1 cellular context compared by ENCODE assay signal in the genomic region with DNA sequence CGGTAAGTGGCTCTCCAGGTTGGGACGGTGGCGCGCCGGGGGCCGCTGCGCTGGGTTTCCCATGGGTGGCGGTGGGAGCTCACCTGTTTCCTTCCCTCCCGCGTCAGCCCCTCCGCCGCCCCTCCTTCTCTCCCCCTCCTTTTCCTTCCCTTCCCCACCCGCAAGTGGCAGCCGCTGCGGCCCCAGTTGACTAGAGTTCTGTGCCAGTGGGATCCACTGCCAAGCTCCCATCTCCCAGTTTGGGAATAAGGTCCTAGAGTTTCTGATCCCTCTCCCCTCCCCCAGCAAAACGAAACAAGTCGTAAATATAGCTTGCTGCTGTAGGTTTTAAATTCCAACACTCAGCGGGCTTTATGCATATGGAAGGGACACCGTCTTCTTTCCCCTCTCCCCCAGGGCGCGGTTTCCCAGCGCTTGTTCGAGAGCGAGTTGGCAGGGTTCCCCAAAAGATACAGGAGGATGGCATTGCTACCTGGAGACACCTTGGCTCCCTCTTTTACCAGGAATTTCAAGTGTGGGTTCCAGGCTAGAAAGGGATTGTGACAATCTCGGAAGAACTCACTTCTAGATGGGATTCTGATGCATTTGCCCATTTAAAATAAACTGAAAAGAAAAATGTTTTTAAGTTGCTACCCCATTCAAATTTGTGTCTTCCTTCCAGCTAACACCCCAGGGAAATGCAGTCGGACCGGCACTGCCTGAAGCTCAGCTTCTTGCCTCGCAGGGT.
TF ChIP-seq lines count a peak whose summit lies in the region.

No MANE protein-coding gene starts in this region.

TF ChIP-seq in H1, 55 proteins besides CTCF, POLR2A, EP300 and RAD21:
- TF ChIP-seq SP1 (IDR thresholded peaks at IDR 0.05; ENCODE audit: low read depth, low read length) (no peak), TAF1 (IDR thresholded peaks at IDR 0.05; ENCODE audit: low read depth, low read length) (no peak), KDM4A (IDR thresholded peaks at IDR 0.05; ENCODE audit: low read depth, low read length, severe bottlenecking) (peak; percentile 34), SUZ12 (IDR thresholded peaks at IDR 0.05; ENCODE audit: low read length) (peak; percentile 65), TEAD4 (IDR thresholded peaks at IDR 0.05; ENCODE audit: low read depth, low read length) (no peak), SIRT6 (IDR thresholded peaks at IDR 0.05; ENCODE audit: low read length) (no peak), RNF2 (IDR thresholded peaks at IDR 0.05; ENCODE audit: borderline replicate concordance, low read depth, low read length, missing control alignments, poor library complexity, severe bottlenecking) (peak; percentile 12), GTF2F1 (IDR thresholded peaks at IDR 0.05; ENCODE audit: borderline replicate concordance, low read depth, low read length) (no peak), SIX5 (IDR thresholded peaks at IDR 0.05; ENCODE audit: low read depth, low read length) (no peak), EZH2 (IDR thresholded peaks at IDR 0.05; ENCODE audit: low read depth, low read length, severe bottlenecking) (peak; percentile 51), EGR1 (IDR thresholded peaks at IDR 0.05; ENCODE audit: borderline replicate concordance, low read depth, low read length) (no peak), SRF (IDR thresholded peaks at IDR 0.05; ENCODE audit: low read depth, low read length) (no peak)
- TF ChIP-seq, protein P1, sequence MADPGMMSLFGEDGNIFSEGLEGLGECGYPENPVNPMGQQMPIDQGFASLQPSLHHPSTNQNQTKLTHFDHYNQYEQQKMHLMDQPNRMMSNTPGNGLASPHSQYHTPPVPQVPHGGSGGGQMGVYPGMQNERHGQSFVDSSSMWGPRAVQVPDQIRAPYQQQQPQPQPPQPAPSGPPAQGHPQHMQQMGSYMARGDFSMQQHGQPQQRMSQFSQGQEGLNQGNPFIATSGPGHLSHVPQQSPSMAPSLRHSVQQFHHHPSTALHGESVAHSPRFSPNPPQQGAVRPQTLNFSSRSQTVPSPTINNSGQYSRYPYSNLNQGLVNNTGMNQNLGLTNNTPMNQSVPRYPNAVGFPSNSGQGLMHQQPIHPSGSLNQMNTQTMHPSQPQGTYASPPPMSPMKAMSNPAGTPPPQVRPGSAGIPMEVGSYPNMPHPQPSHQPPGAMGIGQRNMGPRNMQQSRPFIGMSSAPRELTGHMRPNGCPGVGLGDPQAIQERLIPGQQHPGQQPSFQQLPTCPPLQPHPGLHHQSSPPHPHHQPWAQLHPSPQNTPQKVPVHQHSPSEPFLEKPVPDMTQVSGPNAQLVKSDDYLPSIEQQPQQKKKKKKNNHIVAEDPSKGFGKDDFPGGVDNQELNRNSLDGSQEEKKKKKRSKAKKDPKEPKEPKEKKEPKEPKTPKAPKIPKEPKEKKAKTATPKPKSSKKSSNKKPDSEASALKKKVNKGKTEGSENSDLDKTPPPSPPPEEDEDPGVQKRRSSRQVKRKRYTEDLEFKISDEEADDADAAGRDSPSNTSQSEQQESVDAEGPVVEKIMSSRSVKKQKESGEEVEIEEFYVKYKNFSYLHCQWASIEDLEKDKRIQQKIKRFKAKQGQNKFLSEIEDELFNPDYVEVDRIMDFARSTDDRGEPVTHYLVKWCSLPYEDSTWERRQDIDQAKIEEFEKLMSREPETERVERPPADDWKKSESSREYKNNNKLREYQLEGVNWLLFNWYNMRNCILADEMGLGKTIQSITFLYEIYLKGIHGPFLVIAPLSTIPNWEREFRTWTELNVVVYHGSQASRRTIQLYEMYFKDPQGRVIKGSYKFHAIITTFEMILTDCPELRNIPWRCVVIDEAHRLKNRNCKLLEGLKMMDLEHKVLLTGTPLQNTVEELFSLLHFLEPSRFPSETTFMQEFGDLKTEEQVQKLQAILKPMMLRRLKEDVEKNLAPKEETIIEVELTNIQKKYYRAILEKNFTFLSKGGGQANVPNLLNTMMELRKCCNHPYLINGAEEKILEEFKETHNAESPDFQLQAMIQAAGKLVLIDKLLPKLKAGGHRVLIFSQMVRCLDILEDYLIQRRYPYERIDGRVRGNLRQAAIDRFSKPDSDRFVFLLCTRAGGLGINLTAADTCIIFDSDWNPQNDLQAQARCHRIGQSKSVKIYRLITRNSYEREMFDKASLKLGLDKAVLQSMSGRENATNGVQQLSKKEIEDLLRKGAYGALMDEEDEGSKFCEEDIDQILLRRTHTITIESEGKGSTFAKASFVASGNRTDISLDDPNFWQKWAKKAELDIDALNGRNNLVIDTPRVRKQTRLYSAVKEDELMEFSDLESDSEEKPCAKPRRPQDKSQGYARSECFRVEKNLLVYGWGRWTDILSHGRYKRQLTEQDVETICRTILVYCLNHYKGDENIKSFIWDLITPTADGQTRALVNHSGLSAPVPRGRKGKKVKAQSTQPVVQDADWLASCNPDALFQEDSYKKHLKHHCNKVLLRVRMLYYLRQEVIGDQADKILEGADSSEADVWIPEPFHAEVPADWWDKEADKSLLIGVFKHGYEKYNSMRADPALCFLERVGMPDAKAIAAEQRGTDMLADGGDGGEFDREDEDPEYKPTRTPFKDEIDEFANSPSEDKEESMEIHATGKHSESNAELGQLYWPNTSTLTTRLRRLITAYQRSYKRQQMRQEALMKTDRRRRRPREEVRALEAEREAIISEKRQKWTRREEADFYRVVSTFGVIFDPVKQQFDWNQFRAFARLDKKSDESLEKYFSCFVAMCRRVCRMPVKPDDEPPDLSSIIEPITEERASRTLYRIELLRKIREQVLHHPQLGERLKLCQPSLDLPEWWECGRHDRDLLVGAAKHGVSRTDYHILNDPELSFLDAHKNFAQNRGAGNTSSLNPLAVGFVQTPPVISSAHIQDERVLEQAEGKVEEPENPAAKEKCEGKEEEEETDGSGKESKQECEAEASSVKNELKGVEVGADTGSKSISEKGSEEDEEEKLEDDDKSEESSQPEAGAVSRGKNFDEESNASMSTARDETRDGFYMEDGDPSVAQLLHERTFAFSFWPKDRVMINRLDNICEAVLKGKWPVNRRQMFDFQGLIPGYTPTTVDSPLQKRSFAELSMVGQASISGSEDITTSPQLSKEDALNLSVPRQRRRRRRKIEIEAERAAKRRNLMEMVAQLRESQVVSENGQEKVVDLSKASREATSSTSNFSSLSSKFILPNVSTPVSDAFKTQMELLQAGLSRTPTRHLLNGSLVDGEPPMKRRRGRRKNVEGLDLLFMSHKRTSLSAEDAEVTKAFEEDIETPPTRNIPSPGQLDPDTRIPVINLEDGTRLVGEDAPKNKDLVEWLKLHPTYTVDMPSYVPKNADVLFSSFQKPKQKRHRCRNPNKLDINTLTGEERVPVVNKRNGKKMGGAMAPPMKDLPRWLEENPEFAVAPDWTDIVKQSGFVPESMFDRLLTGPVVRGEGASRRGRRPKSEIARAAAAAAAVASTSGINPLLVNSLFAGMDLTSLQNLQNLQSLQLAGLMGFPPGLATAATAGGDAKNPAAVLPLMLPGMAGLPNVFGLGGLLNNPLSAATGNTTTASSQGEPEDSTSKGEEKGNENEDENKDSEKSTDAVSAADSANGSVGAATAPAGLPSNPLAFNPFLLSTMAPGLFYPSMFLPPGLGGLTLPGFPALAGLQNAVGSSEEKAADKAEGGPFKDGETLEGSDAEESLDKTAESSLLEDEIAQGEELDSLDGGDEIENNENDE (IDR thresholded peaks at IDR 0.05; ENCODE audit: insufficient replicate concordance, low read length), result no peak
